20 cellular contexts compared by ENCODE assay signal in the genomic region with DNA sequence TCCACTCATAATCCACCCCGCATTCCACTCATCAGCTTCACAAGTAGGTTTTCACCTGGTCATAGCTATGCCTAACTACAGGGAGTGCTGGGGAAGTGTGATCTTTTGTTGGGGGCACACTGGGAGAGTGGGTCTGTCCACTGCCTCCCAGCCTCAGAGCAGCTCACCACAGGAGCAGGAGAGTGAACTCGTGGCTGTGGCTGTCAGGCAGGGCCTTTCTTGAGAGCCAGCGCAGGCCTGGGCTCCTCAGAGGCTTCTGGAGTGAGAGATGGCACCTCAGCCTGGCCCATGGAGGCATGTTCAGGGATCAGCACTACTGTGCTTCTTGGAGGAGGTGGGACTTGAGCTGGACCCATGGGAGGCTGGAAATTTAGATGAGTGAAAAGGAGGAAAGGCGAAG. TPM values are rescaled to one million over a fixed set of nuclear protein-coding genes. Genes with fewer than 3 reads are reported as not detected.
A peak's percentile ranks its signal among the peaks of the same experiment; 100 is the strongest.
DNase-seq lines count a peak whose midpoint lies in the region; ATAC-seq and TF ChIP-seq lines count a peak whose summit lies in the region.
"Had no signal": no experiment of that assay in that cellular context is flagged by ENCODE, and none has a peak within 500 bp of the region (broad histone marks: within the 10 kb centered on the region; RNA-seq: fewer than 3 reads in every experiment).

No MANE protein-coding gene starts in this region.

- peaks cover 48% of the 10 kb centered on the region for H3K36me3 Mint-ChIP-seq in T-helper 2 cell treated with Interferon-gamma antibody and Interleukin-4, amounts not matched to agents 5 μg/mL and 100 μg/mL, for 36 hours (ENCODE audit: low read depth)
- H3K36me3 Mint-ChIP-seq in activated naive CD4-positive, alpha-beta T cell treated with anti-CD3 and anti-CD28 coated beads, Interleukin-2, amount 50 U/mL, for 72 hours, result peaks cover 0 to 14% of the 10 kb centered on the region in 2 donors
- peaks cover 38% of the 10 kb centered on the region for H3K36me3 Mint-ChIP-seq in central memory CD8-positive, alpha-beta T cell (ENCODE audit: insufficient read depth)
- peaks cover 65% of the 10 kb centered on the region for H3K36me3 Mint-ChIP-seq in CD8-positive, alpha-beta T cell

- H3K27me3 ChIP-seq in thymus (ENCODE audit: control insufficient read depth, insufficient read depth), result no peaks in the 10 kb centered on the region
- H3K27me3 ChIP-seq in CD8-positive, alpha-beta T cell (ENCODE audit: insufficient read depth, low read length), result no peaks in the 10 kb centered on the region

- H3K27me3 Mint-ChIP-seq in T-helper 2 cell treated with Interferon-gamma antibody and Interleukin-4, amounts not matched to agents 5 μg/mL and 100 μg/mL, for 36 hours (ENCODE audit: low read depth), result no peaks in the 10 kb centered on the region
- no peaks in the 10 kb centered on the region for H3K27me3 Mint-ChIP-seq in central memory CD8-positive, alpha-beta T cell
- no peaks in the 10 kb centered on the region for H3K27me3 Mint-ChIP-seq in CD8-positive, alpha-beta T cell (ENCODE audit: low read depth)

- H3K27ac Mint-ChIP-seq in T-helper 2 cell treated with Interferon-gamma antibody and Interleukin-4, amounts not matched to agents 5 μg/mL and 100 μg/mL, for 36 hours, result peak overlapping the region; percentile 60
- peak overlapping the region; percentile 61 to 94 for H3K27ac Mint-ChIP-seq in activated naive CD4-positive, alpha-beta T cell treated with anti-CD3 and anti-CD28 coated beads, Interleukin-2, amount 50 U/mL, for 72 hours
- peak overlapping the region; percentile 21 for H3K27ac Mint-ChIP-seq in central memory CD8-positive, alpha-beta T cell (ENCODE audit: low read depth)
- H3K27ac Mint-ChIP-seq in CD8-positive, alpha-beta T cell, result no peak overlapping the region

- TF ChIP-seq CTCF in CD8-positive, alpha-beta T cell (IDR thresholded peaks at IDR 0.05), result no peak

- H3K27ac ChIP-seq in thymus (ENCODE audit: low read depth), result peak overlapping the region; percentile 11
- no peak overlapping the region for H3K27ac ChIP-seq in CD8-positive, alpha-beta T cell (ENCODE audit: low read depth, low read length)
- H3K27ac ChIP-seq: 22Rv1 had no signal

- no peak overlapping the region for H3K4me3 ChIP-seq in thymus (ENCODE audit: low read length)
- H3K4me3 ChIP-seq in CD8-positive, alpha-beta T cell (ENCODE audit: low read depth, low read length), result no peak overlapping the region

- CTCF ChIA-PET in CD8-positive, alpha-beta T cell (lab: Charles Lee), result interaction anchor here (2.1 kb wide), 1 partner anchor 14 kb away, joined by 5 read pairs; no protein-coding TSS in a partner anchor

- H3K4me3 Mint-ChIP-seq in T-helper 2 cell treated with Interferon-gamma antibody and Interleukin-4, amounts not matched to agents 5 μg/mL and 100 μg/mL, for 36 hours, result no peak overlapping the region
- H3K4me3 Mint-ChIP-seq in central memory CD8-positive, alpha-beta T cell, result no peak overlapping the region
- no peak overlapping the region for H3K4me3 Mint-ChIP-seq in CD8-positive, alpha-beta T cell

- intact Hi-C loops in CD8-positive, alpha-beta T cell (cut with DNase I, micrococcal nuclease), result no loop called here

- no peak for ATAC-seq in activated naive CD4-positive, alpha-beta T cell treated with anti-CD3 and anti-CD28 coated beads, Interleukin-2, amount 50 U/mL, for 72 hours
- ATAC-seq in central memory CD8-positive, alpha-beta T cell (replicated peaks; ENCODE audit: extremely low read depth, poor library complexity, severe bottlenecking), result no peak
- no peak for ATAC-seq in CD8-positive, alpha-beta T cell

- peaks cover 69% of the 10 kb centered on the region for H3K36me3 ChIP-seq in thymus (ENCODE audit: control insufficient read depth, insufficient read depth)
- peaks cover 45% of the 10 kb centered on the region for H3K36me3 ChIP-seq in CD8-positive, alpha-beta T cell (ENCODE audit: insufficient read depth, low read length)

- no peak for DNase-seq in T-helper 2 cell treated with Interferon-gamma antibody and Interleukin-4, amounts not matched to agents 5 μg/mL and 100 μg/mL, for 36 hours (ENCODE audit: low spot score)
- DNase-seq in T-helper 2 cell (no peak), CD1c-positive myeloid dendritic cell (ENCODE audit: extremely low spot score) (no peak)
- no peak for DNase-seq in activated naive CD4-positive, alpha-beta T cell treated with anti-CD3 and anti-CD28 coated beads, Interleukin-2, amount 50 U/mL, for 72 hours (ENCODE audit: low spot score in 2 of 2)
- no peak for DNase-seq in activated naive CD4-positive, alpha-beta T cell treated with anti-CD3 and anti-CD28 coated beads, Interleukin-2, amount 50 U/mL, for 16 hours
- no peak for DNase-seq in central memory CD8-positive, alpha-beta T cell (ENCODE audit: low spot score in 2 of 2)
- no peak for DNase-seq in CD8-positive, alpha-beta T cell
- DNase-seq: DMS 273 treated with DMSO at 0.1 percent for 48 hours; KBM-7; NCI-H1092; NCI-H1694 treated with DMSO at 0.1 percent for 48 hours; NCI-H69; NK-92 treated with Interleukin-12 subunit alpha and Interleukin-12 subunit beta, amount 100 ng/mL, for 24 hours; OCI-M1; RPMI8226 had no signal

- no peaks in the 10 kb centered on the region for H3K4me1 ChIP-seq in thymus (ENCODE audit: control insufficient read depth, insufficient read depth, low read length)
- H3K4me1 ChIP-seq in CD8-positive, alpha-beta T cell (ENCODE audit: insufficient read depth, low read length), result no peaks in the 10 kb centered on the region

- POLR2A ChIA-PET in CD8-positive, alpha-beta T cell (lab: Charles Lee), result interaction anchor here (0.6 kb wide), 1 partner anchor 1509 kb away, joined by 4 read pairs; no protein-coding TSS in a partner anchor

- 86% methylated on average over 4 of the region's 4 CpGs for WGBS in thymus

- H3K4me1 Mint-ChIP-seq in T-helper 2 cell treated with Interferon-gamma antibody and Interleukin-4, amounts not matched to agents 5 μg/mL and 100 μg/mL, for 36 hours (ENCODE audit: low read depth), result peaks cover 10% of the 10 kb centered on the region
- H3K4me1 Mint-ChIP-seq in central memory CD8-positive, alpha-beta T cell, result no peaks in the 10 kb centered on the region
- peaks cover 2% of the 10 kb centered on the region for H3K4me1 Mint-ChIP-seq in CD8-positive, alpha-beta T cell (ENCODE audit: low read depth)

- no peaks in the 10 kb centered on the region for H3K9me3 ChIP-seq in thymus (ENCODE audit: control insufficient read depth)
- H3K9me3 ChIP-seq in CD8-positive, alpha-beta T cell (ENCODE audit: low read length), result no peaks in the 10 kb centered on the region

- H3K9me3 Mint-ChIP-seq in T-helper 2 cell treated with Interferon-gamma antibody and Interleukin-4, amounts not matched to agents 5 μg/mL and 100 μg/mL, for 36 hours, result no peaks in the 10 kb centered on the region
- H3K9me3 Mint-ChIP-seq in activated naive CD4-positive, alpha-beta T cell treated with anti-CD3 and anti-CD28 coated beads, Interleukin-2, amount 50 U/mL, for 72 hours, result no peaks in the 10 kb centered on the region
- no peaks in the 10 kb centered on the region for H3K9me3 Mint-ChIP-seq in central memory CD8-positive, alpha-beta T cell
- H3K9me3 Mint-ChIP-seq in CD8-positive, alpha-beta T cell, result no peaks in the 10 kb centered on the region

RNA-seq across cellular contexts. Expression of a gene that starts 4.0 kb away (rescaled TPM):
- total RNA-seq in activated naive CD4-positive, alpha-beta T cell treated with anti-CD3 and anti-CD28 coated beads, Interleukin-2, amount 50 U/mL, for 72 hours, result 1 to 10 TPM in 1 of 2 donors, under 1 TPM in 1; 0.99 to 2.5 TPM
- polyA plus RNA-seq in thymus, result 0.66 TPM
- not detected for total RNA-seq in CD8-positive, alpha-beta T cell
- total RNA-seq: Daoy, M059J had no signal
- polyA plus RNA-seq: BJ had no signal

RNA-seq across cellular contexts. Expression of a gene that starts 6.4 kb away (rescaled TPM):
- total RNA-seq in activated naive CD4-positive, alpha-beta T cell treated with anti-CD3 and anti-CD28 coated beads, Interleukin-2, amount 50 U/mL, for 72 hours, result 10 to 100 TPM; 39.3 to 60.0 TPM
- polyA plus RNA-seq in thymus, result 40.5 TPM
- 10 to 100 TPM; 16.5 to 19.5 TPM for total RNA-seq in CD8-positive, alpha-beta T cell

RNA-seq across cellular contexts. Expression of a gene that starts 32.0 kb away (rescaled TPM):
- total RNA-seq in activated naive CD4-positive, alpha-beta T cell treated with anti-CD3 and anti-CD28 coated beads, Interleukin-2, amount 50 U/mL, for 72 hours, result not detected
- 3.6 TPM for polyA plus RNA-seq in thymus
- total RNA-seq in CD8-positive, alpha-beta T cell, result 1 to 10 TPM; 1.2 to 1.8 TPM
- total RNA-seq: Daoy, M059J had no signal
- polyA plus RNA-seq: BJ had no signal

RNA-seq across cellular contexts. Expression of a gene that starts 45.1 kb away (rescaled TPM):
- under 1 TPM in 1 of 2 donors, not detected in 1; 0.45 TPM for total RNA-seq in activated naive CD4-positive, alpha-beta T cell treated with anti-CD3 and anti-CD28 coated beads, Interleukin-2, amount 50 U/mL, for 72 hours
- 5.2 TPM for polyA plus RNA-seq in thymus
- under 1 TPM in 1 of 2 experiments, not detected in 1; 0.73 TPM for total RNA-seq in CD8-positive, alpha-beta T cell
- total RNA-seq: Daoy, M059J had no signal
- polyA plus RNA-seq: BJ had no signal
